ENCODE assay signal across 1 cellular context in the genomic region with DNA sequence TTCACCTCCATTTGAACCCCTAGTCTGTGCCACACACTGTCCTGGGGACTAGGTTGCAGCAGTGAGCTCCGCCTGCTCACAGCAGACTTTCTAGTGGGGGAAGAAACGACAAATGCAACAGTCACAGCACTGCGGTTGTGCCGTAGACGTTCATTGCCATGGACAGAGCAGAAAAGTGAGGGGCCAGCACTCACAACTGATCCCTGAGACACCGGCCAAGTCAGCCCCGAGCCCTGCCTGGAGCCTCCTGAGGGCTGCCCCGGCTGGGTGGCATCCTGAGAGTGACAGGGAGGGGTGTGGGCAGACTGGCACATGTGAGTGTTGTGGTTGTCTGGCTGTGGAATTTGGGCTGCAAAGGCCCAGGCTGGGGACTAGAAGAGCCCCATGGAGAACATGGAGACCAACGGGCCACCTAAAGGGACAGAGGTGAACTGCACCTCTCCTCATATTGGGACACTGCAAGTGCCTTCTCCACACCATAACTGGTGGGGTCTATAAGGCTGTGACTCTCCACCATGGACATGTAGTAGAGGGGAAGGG.
TF ChIP-seq lines count a peak whose summit lies in the region.

No MANE protein-coding gene starts in this region.

TF ChIP-seq in GM23338, 12 proteins besides CTCF, POLR2A, EP300 and RAD21:
- no peak for TF ChIP-seq ZNF462 (CRISPR knock-in tag; IDR thresholded peaks at IDR 0.05)
- TF ChIP-seq JUNB (IDR thresholded peaks at IDR 0.05; ENCODE audit: unreplicated experiment), result no peak
- no peak for TF ChIP-seq CREB1 (CRISPR knock-in tag; IDR thresholded peaks at IDR 0.05; ENCODE audit: low read depth)
- TF ChIP-seq EZH2phosphoT487 (IDR thresholded peaks at IDR 0.05; ENCODE audit: unreplicated experiment), result no peak
- no peak for TF ChIP-seq NANOG (IDR thresholded peaks at IDR 0.05; ENCODE audit: borderline replicate concordance)
- no peak for TF ChIP-seq ZNF114 (CRISPR knock-in tag; IDR thresholded peaks at IDR 0.05)
- TF ChIP-seq REST (IDR thresholded peaks at IDR 0.05; ENCODE audit: unreplicated experiment), result no peak
